ENCODE assay signal across 16 cellular contexts in genomic region chr7:51026341-51026740, GRCh38.
DNase-seq lines count a peak whose midpoint lies in the region; ATAC-seq and TF ChIP-seq lines count a peak whose summit lies in the region.
"Had no signal": no experiment of that assay in that cellular context is flagged by ENCODE, and none has a peak within 500 bp of the region (broad histone marks: within the 10 kb centered on the region; RNA-seq: fewer than 3 reads in every experiment).

No MANE protein-coding gene starts in this region.

- peak overlapping the region; percentile 34 for H4K91ac ChIP-seq in mesenchymal stem cell (ENCODE audit: low read length)

- peaks cover 8% of the 10 kb centered on the region for H3K36me3 Mint-ChIP-seq in type B pancreatic cell
- H3K36me3 Mint-ChIP-seq: CD8-positive, alpha-beta memory T cell had no signal

- H3K79me1 ChIP-seq in mesenchymal stem cell (replicated peaks; ENCODE audit: low read length, poor library complexity, severe bottlenecking), result no peaks in the 10 kb centered on the region

- no peak overlapping the region for H3K27ac Mint-ChIP-seq in type B pancreatic cell
- H3K27ac Mint-ChIP-seq: CD8-positive, alpha-beta memory T cell had no signal

- H2BK5ac ChIP-seq in mesenchymal stem cell (ENCODE audit: low read depth, low read length, poor library complexity, severe bottlenecking), result no peak overlapping the region

- H3K27me3 Mint-ChIP-seq in type B pancreatic cell, result no peaks in the 10 kb centered on the region

- H2AFZ ChIP-seq in mesenchymal stem cell (ENCODE audit: low read depth, low read length), result no peak overlapping the region
- H2AFZ ChIP-seq: GM23248 had no signal

- H3K18ac ChIP-seq in mesenchymal stem cell (ENCODE audit: low read depth in 1 of 2, low read length in 2 of 2), result no peak overlapping the region

- no peaks in the 10 kb centered on the region for H3K4me1 Mint-ChIP-seq in type B pancreatic cell (ENCODE audit: unreplicated experiment)
- H3K4me1 Mint-ChIP-seq: CD8-positive, alpha-beta memory T cell had no signal

- DNase-seq in right atrium auricular region (ENCODE audit: low spot score), result peak; percentile 28
- no peak for DNase-seq in left ventricle myocardium superior
- DNase-seq in mesenchymal stem cell, result no peak
- peak; percentile 36 for DNase-seq in type B pancreatic cell (ENCODE audit: extremely low spot score, unreplicated experiment)
- DNase-seq: 8988T; AML-193; Caco-2; CD8-positive, alpha-beta memory T cell; DMS53; GF-D8 had no signal

- 94% methylated on average over 12 of the region's 12 CpGs for WGBS in mesenchymal stem cell

- no peak overlapping the region for H3K9ac ChIP-seq in mesenchymal stem cell (ENCODE audit: low read length)
- H3K9ac ChIP-seq: BLaER1, GM23248 had no signal

- no peak overlapping the region for H3K4me2 ChIP-seq in mesenchymal stem cell (ENCODE audit: low read length, poor library complexity, severe bottlenecking)
- H3K4me2 ChIP-seq: BLaER1 had no signal

- no peak overlapping the region for H4K8ac ChIP-seq in mesenchymal stem cell (ENCODE audit: low read length)

- ATAC-seq in left ventricle myocardium superior (no peak), HG03135 (IDR thresholded peaks at IDR 0.05; ENCODE audit: unreplicated experiment) (no peak), GM18519 (IDR thresholded peaks at IDR 0.05; ENCODE audit: low FRiP score, unreplicated experiment) (no peak), HG03097 (IDR thresholded peaks at IDR 0.05; ENCODE audit: low FRiP score, unreplicated experiment) (no peak)
- ATAC-seq: HCT116 had no signal

- H3K9me3 Mint-ChIP-seq in type B pancreatic cell, result no peaks in the 10 kb centered on the region
- H3K9me3 Mint-ChIP-seq: CD8-positive, alpha-beta memory T cell had no signal

- H3K4me3 ChIP-seq in right atrium auricular region, result no peak overlapping the region
- no peak overlapping the region for H3K4me3 ChIP-seq in mesenchymal stem cell (ENCODE audit: insufficient read depth in 1 of 2, low read depth in 1 of 2, low read length in 2 of 2)
- H3K4me3 ChIP-seq: BLaER1, GM23248 had no signal

- H3K27ac ChIP-seq in right atrium auricular region, result no peak overlapping the region
- no peak overlapping the region for H3K27ac ChIP-seq in mesenchymal stem cell (ENCODE audit: low read length, poor library complexity, severe bottlenecking)
- H3K27ac ChIP-seq: BLaER1, GM23248 had no signal

- H3K14ac ChIP-seq in mesenchymal stem cell (ENCODE audit: low read length in 2 of 2), result no peak overlapping the region

- H3K23ac ChIP-seq in mesenchymal stem cell (ENCODE audit: low read length in 2 of 2), result no peak overlapping the region

- H3K9me3 ChIP-seq in right atrium auricular region (no peaks in the 10 kb centered on the region), mesenchymal stem cell (ENCODE audit: control insufficient read depth, low read length) (no peaks in the 10 kb centered on the region)
- H3K9me3 ChIP-seq: BLaER1, Caco-2 had no signal

- intact Hi-C loops in left ventricle myocardium superior (cut with micrococcal nuclease), result no loop called here

- H2AK5ac ChIP-seq in mesenchymal stem cell (ENCODE audit: low read length, severe bottlenecking), result no peak overlapping the region

- no peak for TF ChIP-seq CTCF in right atrium auricular region (IDR thresholded peaks at IDR 0.05)
- TF ChIP-seq CTCF in type B pancreatic cell (conservative IDR thresholded peaks at IDR 0.05), result no peak

- H3K36me3 ChIP-seq in right atrium auricular region (no peaks in the 10 kb centered on the region), mesenchymal stem cell (ENCODE audit: control insufficient read depth in 1 of 2, insufficient read depth in 2 of 2, low read depth in 1 of 2, low read length in 2 of 2) (no peaks in the 10 kb centered on the region)
- H3K36me3 ChIP-seq: BLaER1 had no signal

- no peaks in the 10 kb centered on the region for H3K4me1 ChIP-seq in right atrium auricular region
- peaks cover 10% of the 10 kb centered on the region for H3K4me1 ChIP-seq in mesenchymal stem cell (ENCODE audit: control insufficient read depth, insufficient read depth, low read depth, low read length)
- H3K4me1 ChIP-seq: BLaER1, Caco-2 had no signal

- no peak overlapping the region for H2BK120ac ChIP-seq in mesenchymal stem cell (ENCODE audit: low read depth, low read length)

- H2BK12ac ChIP-seq in mesenchymal stem cell (ENCODE audit: low read length in 2 of 2), result peak overlapping the region in 1 of 2 experiments; percentile 2

- H3K27me3 ChIP-seq in right atrium auricular region (no peaks in the 10 kb centered on the region), mesenchymal stem cell (ENCODE audit: control insufficient read depth in 1 of 2, insufficient read depth in 1 of 2, low read length in 2 of 2) (no peaks in the 10 kb centered on the region)
- H3K27me3 ChIP-seq: BLaER1 had no signal

- H2BK15ac ChIP-seq in mesenchymal stem cell (ENCODE audit: low read depth, poor library complexity, severe bottlenecking), result no peak overlapping the region

- H3K4me3 Mint-ChIP-seq in type B pancreatic cell, result no peak overlapping the region
- H3K4me3 Mint-ChIP-seq: CD8-positive, alpha-beta memory T cell had no signal

- H3K4ac ChIP-seq in mesenchymal stem cell (ENCODE audit: low read depth in 1 of 2, low read length in 2 of 2), result no peak overlapping the region

Comparison
In these comparisons a context has a peak if more than half of its experiments do, and no peak if none do; other contexts are left out.
1. DNase-seq: peak in right atrium auricular region (single experiment) and type B pancreatic cell (single experiment); none in left ventricle myocardium superior (single experiment) and mesenchymal stem cell (single experiment).